Comparison of ENCODE assay signal across 8 cellular contexts in the genomic region with DNA sequence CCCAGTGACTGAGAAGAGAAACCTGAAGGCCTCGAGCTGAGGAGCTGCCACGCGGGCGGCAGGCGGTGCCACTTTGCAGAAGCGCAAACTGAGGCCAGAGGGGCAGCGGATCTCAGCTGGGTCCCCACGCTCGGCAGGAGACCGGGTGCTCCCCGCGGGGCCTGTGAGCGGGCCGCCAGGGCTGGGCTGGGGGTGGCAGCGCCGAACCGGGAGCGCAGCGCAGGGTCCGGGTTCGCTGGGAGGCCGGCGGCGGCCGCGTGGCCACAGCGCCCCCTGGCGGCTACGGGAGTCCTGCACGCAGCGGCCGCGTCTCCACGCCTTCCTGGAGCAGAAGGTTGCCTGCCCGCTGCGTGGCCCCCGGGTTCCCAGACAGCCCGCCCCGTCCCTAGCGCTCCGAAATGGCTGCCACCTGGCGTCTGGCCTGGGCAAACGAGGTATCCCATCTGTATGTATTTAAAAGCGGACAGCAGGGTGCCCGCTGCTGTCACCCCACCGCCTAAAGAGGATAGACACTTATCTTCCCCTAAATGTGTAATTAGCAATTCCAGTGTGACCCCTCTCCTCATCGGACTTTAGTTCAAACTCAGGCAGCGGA.
DNase-seq lines count a peak whose midpoint lies in the region; ATAC-seq and TF ChIP-seq lines count a peak whose summit lies in the region.

No MANE protein-coding gene starts in this region.

- H3K27me3 ChIP-seq in right lobe of liver: no peaks in the 10 kb centered on the region

- WGBS in right lobe of liver (ENCODE audit: insufficient coverage, low coverage, low lambda C conversion rate, missing lambda C conversion rate): 12% methylated on average over 6 of the region's 48 CpGs

- no peak overlapping the region for H3K27ac Mint-ChIP-seq in activated CD4-positive, alpha-beta T cell treated with anti-CD3 and anti-CD28 coated beads, Interleukin-2, amount 10 ng/mL, durations not matched to agents 24 days and 14 days

- ATAC-seq in HG02642 (IDR thresholded peaks at IDR 0.05; ENCODE audit: poor library complexity, unreplicated experiment) (peak; percentile 77), right lobe of liver (peak; percentile 86 to 94 (median 90)), GM21576 (IDR thresholded peaks at IDR 0.05; ENCODE audit: unreplicated experiment) (no peak)

- H3K27ac ChIP-seq in right lobe of liver: no peak overlapping the region

- peak overlapping the region; percentile 52 for H3K9ac ChIP-seq in ES-I3 (ENCODE audit: low read depth, low read length)

- no peaks in the 10 kb centered on the region for H3K36me3 Mint-ChIP-seq in activated CD4-positive, alpha-beta T cell treated with anti-CD3 and anti-CD28 coated beads, Interleukin-2, amount 10 ng/mL, durations not matched to agents 24 days and 14 days (ENCODE audit: low read depth)

- peaks cover 20% of the 10 kb centered on the region for H3K4me1 ChIP-seq in ES-I3 (ENCODE audit: insufficient read depth, low read length)
- H3K4me1 ChIP-seq in right lobe of liver: peaks cover 0 to 4% (median 0%) of the 10 kb centered on the region in 4 donors

- peaks cover 7% of the 10 kb centered on the region for H3K4me1 Mint-ChIP-seq in activated CD4-positive, alpha-beta T cell treated with anti-CD3 and anti-CD28 coated beads, Interleukin-2, amount 10 ng/mL, durations not matched to agents 24 days and 14 days

- H3K36me3 ChIP-seq in ES-I3 (ENCODE audit: insufficient read depth, low read length): no peaks in the 10 kb centered on the region
- H3K36me3 ChIP-seq in right lobe of liver: no peaks in the 10 kb centered on the region

- TF ChIP-seq POLR2A in right lobe of liver (IDR thresholded peaks at IDR 0.05): no peak

- peak overlapping the region in 2 of 3 donors; percentile 18 to 38 for H3K4me3 ChIP-seq in right lobe of liver

- H3K9me3 ChIP-seq in ES-I3 (ENCODE audit: control insufficient read depth, insufficient read depth, low read length): no peaks in the 10 kb centered on the region
- no peaks in the 10 kb centered on the region for H3K9me3 ChIP-seq in right lobe of liver

- H3K4me3 Mint-ChIP-seq in activated CD4-positive, alpha-beta T cell treated with anti-CD3 and anti-CD28 coated beads, Interleukin-2, amount 10 ng/mL, durations not matched to agents 24 days and 14 days: no peak overlapping the region

- peak; percentile 94 to 99 (median 96) for TF ChIP-seq CTCF in right lobe of liver (IDR thresholded peaks at IDR 0.05)

- no peaks in the 10 kb centered on the region for H3K9me3 Mint-ChIP-seq in activated CD4-positive, alpha-beta T cell treated with anti-CD3 and anti-CD28 coated beads, Interleukin-2, amount 10 ng/mL, durations not matched to agents 24 days and 14 days

- H3K27me3 Mint-ChIP-seq in activated CD4-positive, alpha-beta T cell treated with anti-CD3 and anti-CD28 coated beads, Interleukin-2, amount 10 ng/mL, durations not matched to agents 24 days and 14 days: peaks cover 36% of the 10 kb centered on the region

- intact Hi-C loops in activated CD4-positive, alpha-beta T cell treated with anti-CD3 and anti-CD28 coated beads, Interleukin-2, amount 10 ng/mL, durations not matched to agents 24 days and 14 days (cut with micrococcal nuclease): loop anchor here (10.0 kb wide), 1 partner anchor 1146 kb away; a partner anchor contains a TSS
- intact Hi-C loops in right lobe of liver (cut with DNase I): no loop called here

- peak; percentile 7 for DNase-seq in NCI-H2227 treated with DMSO at 0.1 percent for 48 hours (lab: John Stamatoyannopoulos, UW)
- DNase-seq in activated CD4-positive, alpha-beta T cell treated with anti-CD3 and anti-CD28 coated beads, Interleukin-2, amount 10 ng/mL, durations not matched to agents 24 days and 14 days: peak; percentile 90
- peak; percentile 65 for DNase-seq in dermis blood vessel endothelial cell
- peak; percentile 70 to 79 (median 76) for DNase-seq in right lobe of liver
- peak; percentile 24 for DNase-seq in stimulated activated CD8-positive, alpha-beta memory T cell treated with anti-CD3 and anti-CD28 coated beads, Interleukin-12 subunit alpha, Interleukin-12 subunit beta, amount 100 ng/mL, for 1 hour (ENCODE audit: low read depth)

Comparison
In these comparisons a context has a peak if more than half of its experiments do, and no peak if none do; other contexts are left out.
1. DNase-seq: peak in every context shown above with its lines; median percentile 90 in activated CD4-positive, alpha-beta T cell treated with anti-CD3 and anti-CD28 coated beads, Interleukin-2, amount 10 ng/mL, durations not matched to agents 24 days and 14 days; 76 in right lobe of liver; 65 in dermis blood vessel endothelial cell; 24 in stimulated activated CD8-positive, alpha-beta memory T cell treated with anti-CD3 and anti-CD28 coated beads, Interleukin-12 subunit alpha, Interleukin-12 subunit beta, amount 100 ng/mL, for 1 hour; 7 in NCI-H2227 treated with DMSO at 0.1 percent for 48 hours.